1 cellular context compared by ENCODE assay signal in the genomic region with DNA sequence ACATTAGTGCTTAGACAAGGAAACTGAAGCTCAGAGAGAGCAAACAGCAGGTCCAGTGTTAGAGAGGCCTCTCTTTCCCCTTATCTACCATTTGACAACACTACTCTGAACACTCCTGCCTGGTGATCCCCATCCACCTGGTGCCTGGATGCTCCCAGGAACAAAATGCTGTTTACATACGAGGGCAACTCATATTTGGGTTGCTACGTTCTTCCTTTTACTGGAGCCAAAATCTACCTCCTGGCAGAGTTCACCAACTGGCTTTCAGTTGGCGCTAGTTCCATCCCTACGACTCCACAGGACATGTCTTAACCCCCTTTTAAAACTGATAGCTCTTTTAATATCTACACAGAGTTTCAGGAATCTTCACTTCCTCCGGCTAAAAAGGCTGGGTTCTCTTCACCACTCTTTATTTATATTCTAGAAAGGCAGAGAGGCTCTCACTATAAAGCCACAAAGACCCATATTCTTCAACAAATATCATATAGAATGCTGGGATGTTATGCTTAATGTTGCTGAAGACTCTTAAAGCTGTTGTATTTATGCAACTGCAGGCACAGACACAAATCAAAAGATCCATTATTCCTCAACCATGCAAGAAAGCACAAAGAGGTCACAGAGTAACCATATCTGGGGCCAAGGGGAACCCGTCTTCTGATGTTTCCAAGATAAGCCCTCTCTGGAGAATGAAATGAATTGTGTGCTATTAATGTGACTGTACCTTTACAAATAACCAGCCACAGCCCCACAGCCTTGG.
TF ChIP-seq lines count a peak whose summit lies in the region.

No MANE protein-coding gene starts in this region.

TF ChIP-seq in GM12878, 131 proteins besides CTCF, POLR2A, EP300 and RAD21:
- no peak for TF ChIP-seq SMAD5 (IDR thresholded peaks at IDR 0.05; ENCODE audit: low read depth)
- TF ChIP-seq ZBTB33 (IDR thresholded peaks at IDR 0.05), result no peak
- TF ChIP-seq, protein P1, sequence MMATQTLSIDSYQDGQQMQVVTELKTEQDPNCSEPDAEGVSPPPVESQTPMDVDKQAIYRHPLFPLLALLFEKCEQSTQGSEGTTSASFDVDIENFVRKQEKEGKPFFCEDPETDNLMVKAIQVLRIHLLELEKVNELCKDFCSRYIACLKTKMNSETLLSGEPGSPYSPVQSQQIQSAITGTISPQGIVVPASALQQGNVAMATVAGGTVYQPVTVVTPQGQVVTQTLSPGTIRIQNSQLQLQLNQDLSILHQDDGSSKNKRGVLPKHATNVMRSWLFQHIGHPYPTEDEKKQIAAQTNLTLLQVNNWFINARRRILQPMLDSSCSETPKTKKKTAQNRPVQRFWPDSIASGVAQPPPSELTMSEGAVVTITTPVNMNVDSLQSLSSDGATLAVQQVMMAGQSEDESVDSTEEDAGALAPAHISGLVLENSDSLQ (IDR thresholded peaks at IDR 0.05), result no peak
- TF ChIP-seq TARDBP (IDR thresholded peaks at IDR 0.05; ENCODE audit: borderline replicate concordance), result no peak
- no peak for TF ChIP-seq CHD4 (IDR thresholded peaks at IDR 0.05)
- TF ChIP-seq JUNB (IDR thresholded peaks at IDR 0.05), result no peak
- no peak for TF ChIP-seq BCL3 (IDR thresholded peaks at IDR 0.05; ENCODE audit: borderline replicate concordance, insufficient read depth, low read depth, low read length, poor library complexity, severe bottlenecking)
- no peak for TF ChIP-seq ATF2 (IDR thresholded peaks at IDR 0.05; ENCODE audit: low read length)
